8 cellular contexts compared by ENCODE assay signal in the genomic region with DNA sequence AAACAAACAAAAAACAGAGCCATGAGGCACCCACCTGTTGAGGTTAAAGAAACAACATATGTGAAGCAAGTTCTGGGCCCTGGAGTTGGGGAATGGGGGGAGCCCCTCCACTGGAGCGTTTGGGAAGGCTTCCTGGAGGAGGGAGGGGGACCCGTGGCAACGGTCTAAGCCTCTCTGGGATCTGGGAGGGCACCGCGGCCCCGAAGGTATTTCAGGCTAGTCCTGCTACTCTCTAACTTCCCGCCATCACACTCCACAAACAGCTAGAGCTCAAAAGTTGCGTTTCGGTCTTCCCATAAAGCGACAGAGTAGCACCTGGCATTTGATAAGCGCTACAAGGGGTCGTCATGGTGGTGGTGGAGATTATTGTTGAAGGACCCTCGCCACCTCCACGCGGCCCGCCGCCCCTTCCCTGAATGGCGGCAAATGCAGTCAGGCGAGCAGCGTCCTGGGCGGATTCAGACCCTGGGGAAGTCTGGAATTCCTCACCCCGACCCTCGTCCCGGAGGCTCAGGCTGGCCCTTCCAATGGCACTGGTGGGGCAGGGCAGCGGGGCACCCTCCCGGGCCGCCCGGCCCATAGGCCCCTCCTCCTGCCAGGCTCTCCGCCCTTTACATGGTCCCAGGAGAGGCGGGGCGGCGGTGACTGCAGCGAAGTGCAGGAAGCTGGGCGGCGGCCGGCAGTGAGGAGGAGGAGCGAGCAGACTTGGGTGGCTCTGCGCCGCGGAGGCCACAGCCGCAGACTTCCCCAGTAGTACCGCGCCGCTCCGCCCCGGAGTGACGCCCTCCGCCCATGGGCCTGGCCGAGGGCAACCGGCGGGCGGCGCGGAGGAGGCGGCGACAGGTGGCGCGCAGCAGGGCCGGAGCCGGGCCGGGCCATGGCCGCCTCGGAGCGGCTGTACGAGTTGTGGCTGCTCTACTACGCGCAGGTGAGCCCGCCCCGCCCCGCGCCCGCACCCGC. TPM values are rescaled to one million over a fixed set of nuclear protein-coding genes. Genes with fewer than 3 reads are reported as not detected.
DNase-seq lines count a peak whose midpoint lies in the region; ATAC-seq, FAIRE-seq and TF ChIP-seq lines count a peak whose summit lies in the region.

Gene NBEAL2 (plus strand): TSS at position 682 of the 960 bp plus-strand sequence. CDS start 196 bp downstream, at position 878.

- H3K4me3 ChIP-seq in adipocyte (ENCODE audit: low read length) (peak within 1 kb of the TSS; percentile 86), heart left ventricle (peak within 1 kb of the TSS; percentile 31 to 88 (median 65))

- H3K27ac Mint-ChIP-seq in type B pancreatic cell = peak within 1 kb of the TSS; percentile 92

- H3K27me3 Mint-ChIP-seq in type B pancreatic cell = no peaks in the 10 kb centered on the region

- H3K4me1 ChIP-seq in adipocyte (ENCODE audit: control insufficient read depth, insufficient read depth, low read length) = peaks cover 21% of the 10 kb centered on the region
- peaks cover 4 to 68% (median 38%) of the 10 kb centered on the region in 12 donors for H3K4me1 ChIP-seq in heart left ventricle

- H3K9me3 ChIP-seq in adipocyte (ENCODE audit: control insufficient read depth, low read length) (no peaks in the 10 kb centered on the region), heart left ventricle (no peaks in the 10 kb centered on the region)

- H3K9ac ChIP-seq in adipocyte (ENCODE audit: low read length) = peak within 1 kb of the TSS; percentile 89

- peaks cover 7% of the 10 kb centered on the region for H3K36me3 Mint-ChIP-seq in type B pancreatic cell

- H3K36me3 ChIP-seq in adipocyte (ENCODE audit: control insufficient read depth, insufficient read depth, low read length, severe bottlenecking) (no peaks in the 10 kb centered on the region), heart left ventricle (peaks cover 0 to 4% (median 0%) of the 10 kb centered on the region in 9 donors)

- H3K4me3 Mint-ChIP-seq in type B pancreatic cell = peak within 1 kb of the TSS; percentile 89

- 0 to 3% (median 1%) methylated on average over 25 to 73 of the region's 73 CpGs for WGBS in heart left ventricle, 4 donors

- intact Hi-C loops in heart left ventricle (cut with DNase I) (loop anchor here in 6 of 10 donors (1.0 to 5.0 kb wide), 5 partner anchors 31 to 112 kb away; no protein-coding TSS in a partner anchor), posterior cingulate gyrus (cut with DNase I) (loop anchor here (5.0 kb wide), 1 partner anchor 303 kb away; the partner anchor contains the start of genes KIF9 and KLHL18)

- H3K27ac ChIP-seq in heart left ventricle = peak within 1 kb of the TSS; percentile 60 to 95 (median 88)

- DNase-seq in GM12892 (ENCODE audit: insufficient read length) (peak; percentile 95), NCI-H1417 treated with DMSO at 0.1 percent for 48 hours (lab: John Stamatoyannopoulos, UW) (peak; percentile 35), T follicular helper cell (ENCODE audit: low read depth) (peak; percentile 91), adipocyte (ENCODE audit: low read depth) (peak; percentile 95), heart left ventricle (peak; percentile 97 to 99 (median 98)), posterior cingulate gyrus (peak; percentile 62 to 98 (median 80)), type B pancreatic cell (ENCODE audit: extremely low spot score, unreplicated experiment) (peak; percentile 90)

- peak; percentile 88 for FAIRE-seq in GM12892 (lab: Jason Lieb, UNC)

- no peaks in the 10 kb centered on the region for H3K27me3 ChIP-seq in adipocyte (replicated peaks; ENCODE audit: control insufficient read depth, insufficient read depth, low read length)
- H3K27me3 ChIP-seq in heart left ventricle = no peaks in the 10 kb centered on the region

- TF ChIP-seq CTCF in heart left ventricle (IDR thresholded peaks at IDR 0.05) = peak in 1 of 12 donors; percentile 7
- peak; percentile 24 for TF ChIP-seq CTCF in type B pancreatic cell (conservative IDR thresholded peaks at IDR 0.05)

- no peaks in the 10 kb centered on the region for H3K9me3 Mint-ChIP-seq in type B pancreatic cell

- TF ChIP-seq POLR2A in GM12892 (IDR thresholded peaks at IDR 0.05; ENCODE audit: low read depth, low read length) = peak; percentile 74; the same call in 1 of the 2 replicates
- peak in 1 of 2 donors; percentile 92 for TF ChIP-seq POLR2A in heart left ventricle (IDR thresholded peaks at IDR 0.05)

- peaks cover 17% of the 10 kb centered on the region for H3K4me1 Mint-ChIP-seq in type B pancreatic cell (ENCODE audit: unreplicated experiment)

- peak; percentile 77 for ATAC-seq in HG02798 (IDR thresholded peaks at IDR 0.05; ENCODE audit: poor library complexity, unreplicated experiment)
- ATAC-seq in heart left ventricle = peak; percentile 79 to 89 (median 84)

RNA-seq across cellular contexts. Expression of gene NBEAL2, which starts in this region (rescaled TPM):
- polyA plus RNA-seq in GM12892 (2012; ENCODE audit: missing spikeins) = 79.6 TPM
- 10 to 100 TPM in 6 of 9 donors, 1 to 10 TPM in 3; 8.1 to 41.1 (median 12.0) TPM for total RNA-seq in heart left ventricle
- 10 to 100 TPM; 16.3 to 45.7 TPM for polyA plus RNA-seq in heart left ventricle
- total RNA-seq in type B pancreatic cell (ENCODE audit: low replicate concordance) = 115 and 241 TPM in 2 replicates

Comparison
In these comparisons a context has a peak if more than half of its experiments do, and no peak if none do; other contexts are left out.
1. Peak in every context shown above with its lines: DNase-seq, ATAC-seq, H3K4me3 ChIP-seq and H3K27ac ChIP-seq.
2. DNase-seq: peak in every context shown above with its lines; median percentile 98 in heart left ventricle; 95 in GM12892; 95 in adipocyte; 91 in T follicular helper cell; 90 in type B pancreatic cell; 80 in posterior cingulate gyrus; 35 in NCI-H1417 treated with DMSO at 0.1 percent for 48 hours.